ENCODE assay signal across 1 cellular context in the genomic region with DNA sequence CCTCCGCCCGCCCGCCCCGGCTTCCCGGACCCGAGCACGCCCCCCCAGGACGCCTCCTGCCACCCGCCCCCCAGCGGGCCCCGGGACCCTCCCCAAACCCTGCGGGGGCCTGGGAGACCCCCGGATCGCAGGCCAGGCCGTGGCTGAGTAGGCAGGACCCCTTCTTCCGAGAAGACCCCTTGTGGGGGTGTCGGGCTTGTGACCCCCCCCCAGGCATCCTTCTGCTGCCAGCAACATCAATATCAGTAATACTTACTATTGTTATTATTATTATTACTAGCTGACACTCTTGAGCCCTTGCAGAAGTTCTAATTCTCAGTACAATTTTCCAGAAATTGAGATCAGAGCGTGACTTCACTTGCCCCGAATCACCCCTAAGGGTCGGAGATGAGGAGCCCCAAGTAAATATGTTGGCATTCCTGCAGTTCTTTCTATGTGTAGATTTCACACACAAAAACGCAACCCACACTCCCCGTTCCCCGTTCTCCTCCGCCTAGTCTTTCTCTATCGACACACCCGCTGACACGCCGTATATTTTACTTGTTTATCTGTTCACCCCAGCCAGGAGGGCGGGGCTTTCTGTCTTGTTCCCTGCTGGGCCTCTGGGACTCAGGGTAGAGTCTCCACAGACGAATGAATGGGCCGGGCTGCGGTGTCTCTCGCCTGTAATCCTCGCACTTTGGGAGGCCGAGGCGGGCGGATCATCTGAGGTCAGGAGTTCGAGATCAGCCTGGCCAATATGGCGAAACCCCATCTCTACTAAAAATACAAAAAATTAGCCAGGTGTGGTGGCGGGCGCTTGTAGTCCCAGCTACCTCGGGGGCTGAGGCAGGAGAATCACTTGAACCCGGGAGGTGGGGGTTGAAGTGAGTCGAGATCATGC.
TF ChIP-seq lines count a peak whose summit lies in the region.

No MANE protein-coding gene starts in this region.

TF ChIP-seq in HEK293, 187 proteins besides CTCF, POLR2A, EP300 and RAD21 (continued from another document):
- TF ChIP-seq, protein P1, sequence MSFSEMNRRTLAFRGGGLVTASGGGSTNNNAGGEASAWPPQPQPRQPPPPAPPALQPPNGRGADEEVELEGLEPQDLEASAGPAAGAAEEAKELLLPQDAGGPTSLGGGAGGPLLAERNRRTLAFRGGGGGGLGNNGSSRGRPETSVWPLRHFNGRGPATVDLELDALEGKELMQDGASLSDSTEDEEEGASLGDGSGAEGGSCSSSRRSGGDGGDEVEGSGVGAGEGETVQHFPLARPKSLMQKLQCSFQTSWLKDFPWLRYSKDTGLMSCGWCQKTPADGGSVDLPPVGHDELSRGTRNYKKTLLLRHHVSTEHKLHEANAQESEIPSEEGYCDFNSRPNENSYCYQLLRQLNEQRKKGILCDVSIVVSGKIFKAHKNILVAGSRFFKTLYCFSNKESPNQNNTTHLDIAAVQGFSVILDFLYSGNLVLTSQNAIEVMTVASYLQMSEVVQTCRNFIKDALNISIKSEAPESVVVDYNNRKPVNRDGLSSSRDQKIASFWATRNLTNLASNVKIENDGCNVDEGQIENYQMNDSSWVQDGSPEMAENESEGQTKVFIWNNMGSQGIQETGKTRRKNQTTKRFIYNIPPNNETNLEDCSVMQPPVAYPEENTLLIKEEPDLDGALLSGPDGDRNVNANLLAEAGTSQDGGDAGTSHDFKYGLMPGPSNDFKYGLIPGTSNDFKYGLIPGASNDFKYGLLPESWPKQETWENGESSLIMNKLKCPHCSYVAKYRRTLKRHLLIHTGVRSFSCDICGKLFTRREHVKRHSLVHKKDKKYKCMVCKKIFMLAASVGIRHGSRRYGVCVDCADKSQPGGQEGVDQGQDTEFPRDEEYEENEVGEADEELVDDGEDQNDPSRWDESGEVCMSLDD (tag by site-specific recombination; IDR thresholded peaks at IDR 0.05) = peak; percentile 66
- TF ChIP-seq ZNF664 (tag by site-specific recombination; IDR thresholded peaks at IDR 0.05) (no peak), ZNF174 (tag by site-specific recombination; IDR thresholded peaks at IDR 0.05) (no peak), ZIC2 (tag by site-specific recombination; IDR thresholded peaks at IDR 0.05) (peak; percentile 96), ZNF404 (tag by site-specific recombination; IDR thresholded peaks at IDR 0.05) (no peak), ZNF785 (tag by site-specific recombination; IDR thresholded peaks at IDR 0.05) (no peak), ZNF416 (tag by site-specific recombination; IDR thresholded peaks at IDR 0.05) (no peak), KLF17 (tag by site-specific recombination; IDR thresholded peaks at IDR 0.05) (0 out of 2 replicates have a peak, but pooled peaks have one; percentile 43), ZNF629 (tag by site-specific recombination; IDR thresholded peaks at IDR 0.05) (peak; percentile 59), YY1 (tag by site-specific recombination; IDR thresholded peaks at IDR 0.05) (0 out of 2 replicates have a peak, but pooled peaks have one; percentile 27), ZNF24 (tag by site-specific recombination; IDR thresholded peaks at IDR 0.05) (peak; percentile 77; the same call in 1 of the 2 replicates), ZNF354C (tag by site-specific recombination; IDR thresholded peaks at IDR 0.05; ENCODE audit: borderline replicate concordance, low read depth) (no peak), ZBTB11 (tag by site-specific recombination; conservative IDR thresholded peaks at IDR 0.05; ENCODE audit: low read depth) (no peak), EGR2 (tag by site-specific recombination; IDR thresholded peaks at IDR 0.05; ENCODE audit: low read depth) (peak; percentile 28; the same call in 1 of the 2 replicates), IKZF3 (tag by site-specific recombination; IDR thresholded peaks at IDR 0.05) (no peak; the same call in 1 of the 2 replicates), ZSCAN30 (tag by site-specific recombination; IDR thresholded peaks at IDR 0.05) (no peak), ZNF335 (tag by site-specific recombination; conservative IDR thresholded peaks at IDR 0.05) (peak; percentile 81), ZNF214 (tag by site-specific recombination; IDR thresholded peaks at IDR 0.05; ENCODE audit: borderline replicate concordance) (no peak), ZFHX2 (tag by site-specific recombination; conservative IDR thresholded peaks at IDR 0.05) (peak; percentile 18; the same call in 1 of the 2 replicates), FEZF1 (tag by site-specific recombination; IDR thresholded peaks at IDR 0.05) (no peak), HOXC10 (CRISPR knock-in tag; IDR thresholded peaks at IDR 0.05) (no peak), GLIS1 (tag by site-specific recombination; IDR thresholded peaks at IDR 0.05) (peak; percentile 75), MZF1 (tag by site-specific recombination; IDR thresholded peaks at IDR 0.05; ENCODE audit: borderline replicate concordance) (peak; percentile 69; the same call in 1 of the 2 replicates), PRDM6 (tag by site-specific recombination; IDR thresholded peaks at IDR 0.05) (peak; percentile 84), ZNF792 (tag by site-specific recombination; IDR thresholded peaks at IDR 0.05) (no peak), ZNF639 (tag by site-specific recombination; IDR thresholded peaks at IDR 0.05) (peak; percentile 82; the same call in 1 of the 2 replicates), ZEB2 (tag by site-specific recombination; IDR thresholded peaks at IDR 0.05) (peak; percentile 91), KLF9 (tag by site-specific recombination; IDR thresholded peaks at IDR 0.05; ENCODE audit: low read depth) (peak; percentile 83), ZNF843 (tag by site-specific recombination; IDR thresholded peaks at IDR 0.05) (peak; percentile 70), ZNF366 (tag by site-specific recombination; conservative IDR thresholded peaks at IDR 0.05) (peak; percentile 74)
- TF ChIP-seq, protein P2, sequence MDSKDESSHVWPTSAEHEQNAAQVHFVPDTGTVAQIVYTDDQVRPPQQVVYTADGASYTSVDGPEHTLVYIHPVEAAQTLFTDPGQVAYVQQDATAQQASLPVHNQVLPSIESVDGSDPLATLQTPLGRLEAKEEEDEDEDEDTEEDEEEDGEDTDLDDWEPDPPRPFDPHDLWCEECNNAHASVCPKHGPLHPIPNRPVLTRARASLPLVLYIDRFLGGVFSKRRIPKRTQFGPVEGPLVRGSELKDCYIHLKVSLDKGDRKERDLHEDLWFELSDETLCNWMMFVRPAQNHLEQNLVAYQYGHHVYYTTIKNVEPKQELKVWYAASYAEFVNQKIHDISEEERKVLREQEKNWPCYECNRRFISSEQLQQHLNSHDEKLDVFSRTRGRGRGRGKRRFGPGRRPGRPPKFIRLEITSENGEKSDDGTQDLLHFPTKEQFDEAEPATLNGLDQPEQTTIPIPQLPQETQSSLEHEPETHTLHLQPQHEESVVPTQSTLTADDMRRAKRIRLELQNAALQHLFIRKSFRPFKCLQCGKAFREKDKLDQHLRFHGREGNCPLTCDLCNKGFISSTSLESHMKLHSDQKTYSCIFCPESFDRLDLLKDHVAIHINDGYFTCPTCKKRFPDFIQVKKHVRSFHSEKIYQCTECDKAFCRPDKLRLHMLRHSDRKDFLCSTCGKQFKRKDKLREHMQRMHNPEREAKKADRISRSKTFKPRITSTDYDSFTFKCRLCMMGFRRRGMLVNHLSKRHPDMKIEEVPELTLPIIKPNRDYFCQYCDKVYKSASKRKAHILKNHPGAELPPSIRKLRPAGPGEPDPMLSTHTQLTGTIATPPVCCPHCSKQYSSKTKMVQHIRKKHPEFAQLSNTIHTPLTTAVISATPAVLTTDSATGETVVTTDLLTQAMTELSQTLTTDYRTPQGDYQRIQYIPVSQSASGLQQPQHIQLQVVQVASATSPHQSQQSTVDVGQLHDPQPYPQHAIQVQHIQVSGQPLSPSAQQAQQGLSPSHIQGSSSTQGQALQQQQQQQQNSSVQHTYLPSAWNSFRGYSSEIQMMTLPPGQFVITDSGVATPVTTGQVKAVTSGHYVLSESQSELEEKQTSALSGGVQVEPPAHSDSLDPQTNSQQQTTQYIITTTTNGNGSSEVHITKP (tag by site-specific recombination; IDR thresholded peaks at IDR 0.05) = peak; percentile 76
- TF ChIP-seq, protein P3, sequence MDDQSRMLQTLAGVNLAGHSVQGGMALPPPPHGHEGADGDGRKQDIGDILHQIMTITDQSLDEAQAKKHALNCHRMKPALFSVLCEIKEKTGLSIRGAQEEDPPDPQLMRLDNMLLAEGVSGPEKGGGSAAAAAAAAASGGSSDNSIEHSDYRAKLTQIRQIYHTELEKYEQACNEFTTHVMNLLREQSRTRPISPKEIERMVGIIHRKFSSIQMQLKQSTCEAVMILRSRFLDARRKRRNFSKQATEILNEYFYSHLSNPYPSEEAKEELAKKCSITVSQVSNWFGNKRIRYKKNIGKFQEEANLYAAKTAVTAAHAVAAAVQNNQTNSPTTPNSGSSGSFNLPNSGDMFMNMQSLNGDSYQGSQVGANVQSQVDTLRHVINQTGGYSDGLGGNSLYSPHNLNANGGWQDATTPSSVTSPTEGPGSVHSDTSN (CRISPR knock-in tag; IDR thresholded peaks at IDR 0.05) = no peak
- TF ChIP-seq, protein P4, sequence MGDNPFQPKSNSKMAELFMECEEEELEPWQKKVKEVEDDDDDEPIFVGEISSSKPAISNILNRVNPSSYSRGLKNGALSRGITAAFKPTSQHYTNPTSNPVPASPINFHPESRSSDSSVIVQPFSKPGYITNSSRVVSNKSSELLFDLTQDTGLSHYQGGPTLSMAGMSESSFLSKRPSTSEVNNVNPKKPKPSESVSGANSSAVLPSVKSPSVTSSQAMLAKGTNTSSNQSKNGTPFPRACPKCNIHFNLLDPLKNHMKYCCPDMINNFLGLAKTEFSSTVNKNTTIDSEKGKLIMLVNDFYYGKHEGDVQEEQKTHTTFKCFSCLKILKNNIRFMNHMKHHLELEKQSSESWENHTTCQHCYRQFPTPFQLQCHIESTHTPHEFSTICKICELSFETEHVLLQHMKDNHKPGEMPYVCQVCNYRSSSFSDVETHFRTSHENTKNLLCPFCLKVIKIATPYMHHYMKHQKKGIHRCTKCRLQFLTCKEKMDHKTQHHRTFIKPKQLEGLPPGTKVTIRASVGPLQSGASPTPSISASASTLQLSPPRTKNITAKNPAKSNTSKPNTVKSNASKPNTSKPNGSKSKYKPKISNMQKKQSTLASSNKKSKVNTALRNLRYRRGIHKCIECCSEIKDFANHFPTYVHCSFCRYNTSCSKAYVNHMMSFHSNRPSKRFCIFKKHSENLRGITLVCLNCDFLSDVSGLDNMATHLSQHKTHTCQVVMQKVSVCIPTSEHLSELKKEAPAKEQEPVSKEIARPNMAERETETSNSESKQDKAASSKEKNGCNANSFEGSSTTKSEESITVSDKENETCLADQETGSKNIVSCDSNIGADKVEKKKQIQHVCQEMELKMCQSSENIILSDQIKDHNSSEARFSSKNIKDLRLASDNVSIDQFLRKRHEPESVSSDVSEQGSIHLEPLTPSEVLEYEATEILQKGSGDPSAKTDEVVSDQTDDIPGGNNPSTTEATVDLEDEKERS (tag by site-specific recombination; IDR thresholded peaks at IDR 0.05) = no peak
TF ChIP-seq in HEK293: peak in this region for 48.
